In the genomic region with DNA sequence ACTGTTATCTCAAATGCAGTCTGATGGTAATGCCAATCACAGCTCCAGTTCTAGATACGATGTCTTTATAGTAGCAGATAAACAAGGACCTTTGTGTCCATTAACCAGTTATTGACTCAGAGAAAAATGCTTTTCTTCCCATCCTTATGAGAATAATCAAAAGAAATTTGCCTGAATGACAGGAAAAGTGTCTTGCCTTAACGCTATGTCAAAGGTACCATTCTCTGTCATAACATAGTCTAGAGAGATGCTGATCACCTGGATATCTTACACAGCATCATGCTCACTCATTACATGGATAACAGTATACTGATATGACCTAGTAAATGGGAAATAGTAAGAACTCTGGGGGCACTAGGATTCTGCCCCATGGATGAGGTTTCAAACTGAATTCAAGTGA, we compare ENCODE assay signal across 17 cellular contexts.
DNase-seq lines count a peak whose midpoint lies in the region; ATAC-seq, FAIRE-seq and TF ChIP-seq lines count a peak whose summit lies in the region.
"Had no signal": no experiment of that assay in that cellular context is flagged by ENCODE, and none has a peak within 500 bp of the region (broad histone marks: within the 10 kb centered on the region; RNA-seq: fewer than 3 reads in every experiment).

No MANE protein-coding gene starts in this region.

- no peak for TF ChIP-seq CTCF in GM12878 (IDR thresholded peaks at IDR 0.05 in 2 of 3, conservative IDR thresholded peaks at IDR 0.05 in 1 of 3; ENCODE audit: control insufficient read depth in 2 of 3, extremely low read depth in 1 of 3, insufficient read depth in 1 of 3, low read depth in 3 of 3, low read length in 3 of 3)

- TF ChIP-seq POLR2A in GM12878 (IDR thresholded peaks at IDR 0.05; ENCODE audit: low read depth, low read length) (no peak), GM12892 (IDR thresholded peaks at IDR 0.05; ENCODE audit: low read depth, low read length) (no peak)

- H3K4me1 ChIP-seq in GM12878 (ENCODE audit: control insufficient read depth, insufficient read depth, low read length), result no peaks in the 10 kb centered on the region
- H3K4me1 ChIP-seq: A549, BE2C, HAP-1 had no signal

- H3K79me2 ChIP-seq in GM12878 (ENCODE audit: control insufficient read depth, insufficient read depth, low read length), result no peaks in the 10 kb centered on the region

- no peak overlapping the region for H3K4me2 ChIP-seq in GM12878 (ENCODE audit: control insufficient read depth, insufficient read depth)
- H3K4me2 ChIP-seq: A549 had no signal

- CTCF ChIA-PET in GM12878 (lab: Yijun Ruan, JAX), result no interaction called here
- CTCF ChIA-PET in activated naive CD4-positive, alpha-beta T cell treated with anti-CD3 and anti-CD28 coated beads, Interleukin-2, amount 10 ng/mL, durations not matched to agents 7 days and 5 days (lab: Charles Lee), result no interaction called here

- no peaks in the 10 kb centered on the region for H3K36me3 Mint-ChIP-seq in activated naive CD8-positive, alpha-beta T cell treated with anti-CD3 and anti-CD28 coated beads for 36 hours
- no peaks in the 10 kb centered on the region for H3K36me3 Mint-ChIP-seq in activated naive CD4-positive, alpha-beta T cell treated with anti-CD3 and anti-CD28 coated beads, Interleukin-2, amount 10 ng/mL, durations not matched to agents 7 days and 5 days
- H3K36me3 Mint-ChIP-seq: CD4-positive, alpha-beta memory T cell; IgD-negative memory B cell had no signal

- no TSS peak for BruUV-seq in GM12878 (replicated peaks; lab: Mats Ljungman, UMichigan)

- peaks cover 6% of the 10 kb centered on the region for H3K4me1 Mint-ChIP-seq in activated naive CD8-positive, alpha-beta T cell treated with anti-CD3 and anti-CD28 coated beads for 36 hours
- H3K4me1 Mint-ChIP-seq in activated naive CD4-positive, alpha-beta T cell treated with anti-CD3 and anti-CD28 coated beads, Interleukin-2, amount 10 ng/mL, durations not matched to agents 7 days and 5 days, result no peaks in the 10 kb centered on the region
- H3K4me1 Mint-ChIP-seq: CD4-positive, alpha-beta memory T cell; IgD-negative memory B cell had no signal

- H4K20me1 ChIP-seq in GM12878 (ENCODE audit: control insufficient read depth, insufficient read depth), result no peaks in the 10 kb centered on the region

- no peak overlapping the region for H2AFZ ChIP-seq in GM12878 (ENCODE audit: control insufficient read depth, low read depth, low read length)

- RAD21 ChIA-PET in GM12878 (lab: Charles Lee; ENCODE audit: unreplicated experiment), result no interaction called here

- no peaks in the 10 kb centered on the region for H3K9me3 ChIP-seq in GM12878 (replicated peaks; ENCODE audit: control insufficient read depth, insufficient read depth, low read length)
- H3K9me3 ChIP-seq: A549, BE2C, HAP-1 had no signal

- no peak overlapping the region for H3K27ac Mint-ChIP-seq in activated naive CD8-positive, alpha-beta T cell treated with anti-CD3 and anti-CD28 coated beads for 36 hours
- no peak overlapping the region for H3K27ac Mint-ChIP-seq in activated naive CD4-positive, alpha-beta T cell treated with anti-CD3 and anti-CD28 coated beads, Interleukin-2, amount 10 ng/mL, durations not matched to agents 7 days and 5 days
- H3K27ac Mint-ChIP-seq: CD4-positive, alpha-beta memory T cell; IgD-negative memory B cell had no signal

- SMC1A ChIA-PET in GM12878 (lab: Charles Lee; ENCODE audit: uncharacterized antibody, unreplicated experiment), result no interaction called here

- no peak overlapping the region for H3K9ac ChIP-seq in GM12878 (ENCODE audit: control insufficient read depth, insufficient read depth, low read length)

- H3K36me3 ChIP-seq in GM12878 (ENCODE audit: control insufficient read depth in 2 of 2, insufficient read depth in 2 of 2, low read length in 1 of 2), result no peaks in the 10 kb centered on the region
- H3K36me3 ChIP-seq: BE2C, HAP-1 had no signal

- DNase-seq in GM12878 (ENCODE audit: low read depth, low spot score) (no peak), GF-D8 (lab: John Stamatoyannopoulos, UW) (no peak), GM12892 (ENCODE audit: insufficient read length) (no peak)
- DNase-seq in activated naive CD8-positive, alpha-beta T cell treated with anti-CD3 and anti-CD28 coated beads for 36 hours, result no peak
- no peak for DNase-seq in activated naive CD4-positive, alpha-beta T cell treated with anti-CD3 and anti-CD28 coated beads, Interleukin-2, amount 10 ng/mL, durations not matched to agents 7 days and 5 days
- DNase-seq: BE2C; CD4-positive, alpha-beta memory T cell; DND-41; GDM1; KG1 had no signal

- peak; percentile 10 for ATAC-seq in GM18909 (IDR thresholded peaks at IDR 0.05; ENCODE audit: poor library complexity, unreplicated experiment)
- peak; percentile 2 for ATAC-seq in HG02588 (IDR thresholded peaks at IDR 0.05; ENCODE audit: unreplicated experiment)
- ATAC-seq in GM12878, result no peak; the same call in 2 of the 3 replicates
- ATAC-seq: A549 had no signal

- intact Hi-C loops in GM12878 (cut with micrococcal nuclease; ENCODE audit: unreplicated experiment), result loop anchor here (2.0 kb wide), 1 partner anchor 149 kb away; no protein-coding TSS in a partner anchor

- no peak overlapping the region for H3K4me3 Mint-ChIP-seq in activated naive CD8-positive, alpha-beta T cell treated with anti-CD3 and anti-CD28 coated beads for 36 hours
- H3K4me3 Mint-ChIP-seq in activated naive CD4-positive, alpha-beta T cell treated with anti-CD3 and anti-CD28 coated beads, Interleukin-2, amount 10 ng/mL, durations not matched to agents 7 days and 5 days, result no peak overlapping the region
- H3K4me3 Mint-ChIP-seq: CD4-positive, alpha-beta memory T cell; IgD-negative memory B cell had no signal

- FAIRE-seq in GM12878 (lab: Jason Lieb, UNC), result peak; percentile 31
- FAIRE-seq in GM12892 (lab: Jason Lieb, UNC), result no peak
- FAIRE-seq: A549, H1 had no signal

- no peak overlapping the region for H3K4me3 ChIP-seq in GM12878
- H3K4me3 ChIP-seq: A549, HAP-1 had no signal

- H3K9me3 Mint-ChIP-seq in activated naive CD8-positive, alpha-beta T cell treated with anti-CD3 and anti-CD28 coated beads for 36 hours, result peaks cover 2% of the 10 kb centered on the region
- peaks cover 1% of the 10 kb centered on the region for H3K9me3 Mint-ChIP-seq in activated naive CD4-positive, alpha-beta T cell treated with anti-CD3 and anti-CD28 coated beads, Interleukin-2, amount 10 ng/mL, durations not matched to agents 7 days and 5 days

- TF ChIP-seq RAD21 in GM12878 (IDR thresholded peaks at IDR 0.05; ENCODE audit: insufficient read depth, low read depth, low read length), result no peak

- POLR2A ChIA-PET in GM12878 (lab: Charles Lee), result no interaction called here

- WGBS in GM12878 (ENCODE audit: insufficient coverage, insufficient replicate concordance, low lambda C conversion rate, missing lambda C conversion rate), result 22% methylated on average over 2 of the region's 2 CpGs

- H3K27ac ChIP-seq in GM12878 (ENCODE audit: control insufficient read depth, insufficient read depth), result no peak overlapping the region
- H3K27ac ChIP-seq: A549, C4-2B had no signal

- H3K27me3 Mint-ChIP-seq in activated naive CD8-positive, alpha-beta T cell treated with anti-CD3 and anti-CD28 coated beads for 36 hours, result peaks cover 4% of the 10 kb centered on the region
- no peaks in the 10 kb centered on the region for H3K27me3 Mint-ChIP-seq in activated naive CD4-positive, alpha-beta T cell treated with anti-CD3 and anti-CD28 coated beads, Interleukin-2, amount 10 ng/mL, durations not matched to agents 7 days and 5 days
- H3K27me3 Mint-ChIP-seq: CD4-positive, alpha-beta memory T cell; IgD-negative memory B cell had no signal

- H3K27me3 ChIP-seq in GM12878 (replicated peaks in 1 of 2; ENCODE audit: control insufficient read depth in 2 of 2, insufficient read depth in 2 of 2, low read length in 1 of 2), result no peaks in the 10 kb centered on the region
- H3K27me3 ChIP-seq: BE2C had no signal

- TF ChIP-seq EP300 in GM12878 (IDR thresholded peaks at IDR 0.05; ENCODE audit: borderline replicate concordance in 1 of 2, control insufficient read depth in 1 of 2, low read depth in 2 of 2, low read length in 2 of 2), result no peak

- in situ Hi-C loops in GM12878 (cut with MboI), result no loop called here

TF ChIP-seq in GM12878, 131 proteins besides CTCF, POLR2A, EP300 and RAD21:
- TF ChIP-seq TARDBP (IDR thresholded peaks at IDR 0.05; ENCODE audit: borderline replicate concordance) (no peak), STAT1 (conservative IDR thresholded peaks at IDR 0.05) (no peak), FOXK2 (IDR thresholded peaks at IDR 0.05) (no peak), HDGF (IDR thresholded peaks at IDR 0.05) (no peak), ZBED1 (IDR thresholded peaks at IDR 0.05; ENCODE audit: borderline replicate concordance) (no peak), NR2C1 (IDR thresholded peaks at IDR 0.05) (no peak)
